In the genomic region with DNA sequence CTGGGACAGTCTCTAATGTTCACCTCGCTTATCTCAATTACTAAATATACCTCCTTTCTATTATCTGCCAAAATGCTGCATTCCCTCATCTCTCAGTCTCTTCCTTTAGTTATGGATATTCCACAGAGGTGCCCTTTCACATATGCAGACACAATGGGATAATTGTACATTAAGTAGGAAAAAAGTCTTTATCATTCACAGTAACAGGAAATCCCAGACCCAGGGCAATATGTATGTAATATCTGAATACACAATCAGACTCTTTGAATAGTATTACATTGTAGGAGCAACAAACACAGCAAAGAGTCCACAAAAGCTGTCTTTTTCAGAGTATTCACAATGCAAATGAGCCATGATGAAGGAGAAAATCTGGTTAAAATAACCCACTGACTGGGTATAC, we compare ENCODE assay signal across 22 cellular contexts.
"Had no signal": no experiment of that assay in that cellular context is flagged by ENCODE, and none has a peak within 500 bp of the region (broad histone marks: within the 10 kb centered on the region; RNA-seq: fewer than 3 reads in every experiment).

No MANE protein-coding gene starts in this region.

- H3K9me3 ChIP-seq: adrenal gland, esophagus muscularis mucosa, lower lobe of right lung, psoas muscle, suprapubic skin, transverse colon had no signal

- DNase-seq: activated CD4-positive, alpha-beta memory T cell treated with anti-CD3 and anti-CD28 coated beads, Interleukin-2, amount 10 ng/mL, durations not matched to agents 7 days and 5 days; activated CD4-positive, alpha-beta T cell treated with anti-CD3 and anti-CD28 coated beads, Interleukin-2, amount 10 ng/mL, durations not matched to agents 24 days and 14 days; activated T-cell treated with anti-CD3 and anti-CD28 coated beads, Interleukin-2, amount 50 U/mL, for 4 hours; adrenal gland; aorta; cortex of kidney; endodermal cell; kidney glomerular epithelial cell; lower lobe of right lung; natural killer cell; psoas muscle; stimulated activated CD4-positive, alpha-beta T cell treated with anti-CD3 and anti-CD28 coated beads, Interleukin-15, amount 100 ng/mL, for 24 hours; stimulated activated CD4-positive, alpha-beta T cell treated with anti-CD3 and anti-CD28 coated beads, Interleukin-2, amount 100 ng/mL, for 24 hours; stimulated activated naive CD4-positive, alpha-beta T cell; T-helper 17 cell; T1000; transverse colon; WERI-Rb-1 had no signal

- H3K4me3 ChIP-seq: adrenal gland, lower lobe of right lung, psoas muscle, suprapubic skin, transverse colon had no signal

- ATAC-seq: activated CD4-positive, CD25-positive, alpha-beta regulatory T cell treated with anti-CD3 and anti-CD28 coated beads, Interleukin-2, amount 50 U/mL, for 24 hours; activated T-cell treated with anti-CD3 and anti-CD28 coated beads, Interleukin-2, amount 50 U/mL, for 4 hours; left lobe of liver; lower lobe of right lung; natural killer cell; psoas muscle; T-helper 17 cell had no signal

- H3K27me3 ChIP-seq: adrenal gland, esophagus muscularis mucosa, suprapubic skin, transverse colon had no signal

- H3K27ac ChIP-seq: adrenal gland, esophagus muscularis mucosa, lower lobe of right lung, psoas muscle, suprapubic skin, WERI-Rb-1 had no signal

- H3K4me1 ChIP-seq: adrenal gland, lower lobe of right lung, psoas muscle, suprapubic skin, transverse colon had no signal

- H3K36me3 ChIP-seq: adrenal gland, esophagus muscularis mucosa, lower lobe of right lung, suprapubic skin, transverse colon, WERI-Rb-1 had no signal
